ENCODE assay signal across 9 cellular contexts in genomic region chr7:156156734-156157408, GRCh38.
DNase-seq lines count a peak whose midpoint lies in the region; ATAC-seq, FAIRE-seq and TF ChIP-seq lines count a peak whose summit lies in the region.
"Had no signal": no experiment of that assay in that cellular context is flagged by ENCODE, and none has a peak within 500 bp of the region (broad histone marks: within the 10 kb centered on the region; RNA-seq: fewer than 3 reads in every experiment).

No MANE protein-coding gene starts in this region.

- no peaks in the 10 kb centered on the region for H3K4me1 Mint-ChIP-seq in activated naive CD4-positive, alpha-beta T cell treated with anti-CD3 and anti-CD28 coated beads for 36 hours (ENCODE audit: low read depth)
- H3K4me1 Mint-ChIP-seq: CD4-positive, alpha-beta memory T cell had no signal

- peak; percentile 44 for DNase-seq in activated effector memory CD4-positive, alpha-beta T cell treated with anti-CD3 and anti-CD28 coated beads, Interleukin-2, amount 50 U/mL, for 16 hours
- no peak for DNase-seq in activated effector memory CD4-positive, alpha-beta T cell treated with Interleukin-2 at 50 U/mL for 16 hours
- DNase-seq in RCC 7860 (ENCODE audit: low spot score), result peak; percentile 32
- no peak for DNase-seq in kidney epithelial cell (ENCODE audit: low read depth)
- DNase-seq in aorta, result peak in 1 of 2 donors; percentile 71
- DNase-seq in superior temporal gyrus (ENCODE audit: extremely low spot score), result no peak
- DNase-seq in activated naive CD4-positive, alpha-beta T cell treated with anti-CD3 and anti-CD28 coated beads for 36 hours, result no peak
- DNase-seq: CD4-positive, alpha-beta memory T cell had no signal

- peak; percentile 48 for TF ChIP-seq CTCF in kidney epithelial cell (IDR thresholded peaks at IDR 0.05; ENCODE audit: insufficient read depth, low read length, poor library complexity, severe bottlenecking)

- intact Hi-C loops in aorta (cut with DNase I), result no loop called here
- intact Hi-C loops in activated naive CD4-positive, alpha-beta T cell treated with anti-CD3 and anti-CD28 coated beads for 36 hours (cut with micrococcal nuclease), result no loop called here

- H3K27me3 ChIP-seq in kidney epithelial cell (ENCODE audit: control insufficient read depth, insufficient read depth, low read length) (no peaks in the 10 kb centered on the region), aorta (ENCODE audit: control insufficient read depth in 1 of 2, insufficient read depth in 2 of 2, low read length in 1 of 2) (no peaks in the 10 kb centered on the region)

- CTCF ChIA-PET in activated naive CD4-positive, alpha-beta T cell treated with anti-CD3 and anti-CD28 coated beads for 36 hours (lab: Charles Lee), result no interaction called here

- H3K9me3 Mint-ChIP-seq in activated naive CD4-positive, alpha-beta T cell treated with anti-CD3 and anti-CD28 coated beads for 36 hours, result no peaks in the 10 kb centered on the region

- no peaks in the 10 kb centered on the region for H3K36me3 ChIP-seq in kidney epithelial cell (ENCODE audit: control insufficient read depth, insufficient read depth, low read length)
- no peaks in the 10 kb centered on the region for H3K36me3 ChIP-seq in aorta (ENCODE audit: control insufficient read depth in 1 of 2, insufficient read depth in 2 of 2, low read length in 1 of 2)

- no peaks in the 10 kb centered on the region for H3K36me3 Mint-ChIP-seq in activated naive CD4-positive, alpha-beta T cell treated with anti-CD3 and anti-CD28 coated beads for 36 hours (ENCODE audit: low read depth)
- H3K36me3 Mint-ChIP-seq: CD4-positive, alpha-beta memory T cell had no signal

- H3K4me3 ChIP-seq in kidney epithelial cell (ENCODE audit: low read depth, low read length), result no peak overlapping the region
- H3K4me3 ChIP-seq in aorta (ENCODE audit: low read length in 2 of 2), result no peak overlapping the region

- peaks cover 2% of the 10 kb centered on the region for H3K9me3 ChIP-seq in aorta (ENCODE audit: control insufficient read depth, low read length)

- no peak overlapping the region for H3K4me3 Mint-ChIP-seq in activated naive CD4-positive, alpha-beta T cell treated with anti-CD3 and anti-CD28 coated beads for 36 hours

- H3K27ac ChIP-seq in aorta (ENCODE audit: low read depth in 1 of 2, low read length in 2 of 2), result no peak overlapping the region

- 67 to 68% methylated on average over 20 of the region's 20 CpGs for WGBS in aorta, 2 donors

- H3K27me3 Mint-ChIP-seq in activated naive CD4-positive, alpha-beta T cell treated with anti-CD3 and anti-CD28 coated beads for 36 hours (ENCODE audit: low read depth), result no peaks in the 10 kb centered on the region

- no peak for FAIRE-seq in RCC 7860 (lab: Jason Lieb, UNC)

- no peaks in the 10 kb centered on the region for H3K4me1 ChIP-seq in aorta (ENCODE audit: control insufficient read depth in 1 of 2, insufficient read depth in 2 of 2, low read length in 2 of 2)

- ATAC-seq in aorta (ENCODE audit: low FRiP score) (peak; percentile 36), HG02840 (IDR thresholded peaks at IDR 0.05; ENCODE audit: low FRiP score, unreplicated experiment) (no peak)

- no peak overlapping the region for H3K27ac Mint-ChIP-seq in activated naive CD4-positive, alpha-beta T cell treated with anti-CD3 and anti-CD28 coated beads for 36 hours
- H3K27ac Mint-ChIP-seq: CD4-positive, alpha-beta memory T cell had no signal

Comparison
In these comparisons a context has a peak if more than half of its experiments do, and no peak if none do; other contexts are left out.
1. DNase-seq: peak in activated effector memory CD4-positive, alpha-beta T cell treated with anti-CD3 and anti-CD28 coated beads, Interleukin-2, amount 50 U/mL, for 16 hours (single experiment) and RCC 7860 (single experiment); none in activated effector memory CD4-positive, alpha-beta T cell treated with Interleukin-2 at 50 U/mL for 16 hours (single experiment), kidney epithelial cell (single experiment), superior temporal gyrus (single experiment) and activated naive CD4-positive, alpha-beta T cell treated with anti-CD3 and anti-CD28 coated beads for 36 hours (single experiment).